ENCODE assay signal across 10 cellular contexts in genomic region chr19:45448887-45449299, GRCh38. TPM values are rescaled to one million over a fixed set of nuclear protein-coding genes. Genes with fewer than 3 reads are reported as not detected.
DNase-seq lines count a peak whose midpoint lies in the region; ATAC-seq, FAIRE-seq and TF ChIP-seq lines count a peak whose summit lies in the region.
"Had no signal": no experiment of that assay in that cellular context is flagged by ENCODE, and none has a peak within 500 bp of the region (broad histone marks: within the 10 kb centered on the region; RNA-seq: fewer than 3 reads in every experiment).

No MANE protein-coding gene starts in this region.

- H3K4me3 ChIP-seq in right cardiac atrium (ENCODE audit: low read length) (no peak overlapping the region), right atrium auricular region (no peak overlapping the region), keratinocyte (ENCODE audit: control insufficient read depth in 2 of 3, extremely low read depth in 1 of 3, insufficient read depth in 2 of 3, low read depth in 1 of 3, low read length in 3 of 3) (peak overlapping the region; percentile 9 to 36 (median 29))

- H3K4me1 ChIP-seq in right cardiac atrium (ENCODE audit: control insufficient read depth, insufficient read depth, low read length) (peaks cover 2% of the 10 kb centered on the region), right atrium auricular region (peaks cover 4 to 36% of the 10 kb centered on the region in 2 donors), keratinocyte (ENCODE audit: control insufficient read depth, extremely low read depth, insufficient read depth, low read length) (peaks cover 66% of the 10 kb centered on the region)

- peak overlapping the region; percentile 88 for H3K4me2 ChIP-seq in keratinocyte (ENCODE audit: control insufficient read depth, extremely low read depth, insufficient read depth, low read depth, low read length)

- no peak for TF ChIP-seq CTCF in right atrium auricular region (IDR thresholded peaks at IDR 0.05)
- TF ChIP-seq CTCF in keratinocyte (optimal IDR thresholded peaks at IDR 0.05 in 1 of 3, IDR thresholded peaks at IDR 0.05 in 1 of 3, conservative IDR thresholded peaks at IDR 0.05 in 1 of 3; ENCODE audit: extremely low read depth in 1 of 3, insufficient read depth in 2 of 3, low read length in 3 of 3) = no peak

- H3K36me3 ChIP-seq in right atrium auricular region (no peaks in the 10 kb centered on the region), keratinocyte (ENCODE audit: control insufficient read depth in 2 of 2, extremely low read depth in 1 of 2, insufficient read depth in 2 of 2, low read length in 2 of 2) (no peaks in the 10 kb centered on the region)

- DNase-seq in right cardiac atrium (peak in 2 of 3 donors; percentile 23 to 37), right atrium auricular region (ENCODE audit: low spot score) (no peak), keratinocyte (ENCODE audit: low read depth, low spot score) (peak; percentile 86), ureter (ENCODE audit: low spot score) (peak; percentile 61)
- DNase-seq: KG1; NK-92 treated with Interleukin-12 subunit alpha and Interleukin-12 subunit beta, amount 100 ng/mL, for 24 hours had no signal

- H3K4me3 Mint-ChIP-seq in activated naive CD8-positive, alpha-beta T cell = peak overlapping the region; percentile 68

- no peaks in the 10 kb centered on the region for H4K20me1 ChIP-seq in keratinocyte (ENCODE audit: control insufficient read depth, extremely low read depth, insufficient read depth, low read length)

- intact Hi-C loops in right cardiac atrium (cut with DNase I) = no loop called here

- no peaks in the 10 kb centered on the region for H3K79me2 ChIP-seq in keratinocyte (ENCODE audit: control insufficient read depth, insufficient read depth, low read length)

- H3K36me3 Mint-ChIP-seq in activated naive CD8-positive, alpha-beta T cell = peaks cover 2% of the 10 kb centered on the region

- H3K9me3 ChIP-seq in right cardiac atrium (ENCODE audit: control insufficient read depth, low read length) (no peaks in the 10 kb centered on the region), right atrium auricular region (no peaks in the 10 kb centered on the region), keratinocyte (ENCODE audit: control insufficient read depth, low read depth, low read length) (no peaks in the 10 kb centered on the region)

- FAIRE-seq in keratinocyte (lab: Jason Lieb, UNC) = peak; percentile 91

- H3K9me1 ChIP-seq in keratinocyte (ENCODE audit: control insufficient read depth, extremely low read depth, insufficient read depth, low read length) = no peaks in the 10 kb centered on the region

- H3K9me3 Mint-ChIP-seq in activated naive CD8-positive, alpha-beta T cell (ENCODE audit: low read depth) = no peaks in the 10 kb centered on the region

- dilution Hi-C loops in keratinocyte (cut with MboI; ENCODE audit: extremely low pct_ligation_motif_present, low sequenced_read_pairs) = no loop called here

- no peak overlapping the region for H3K27ac ChIP-seq in right cardiac atrium (ENCODE audit: low read length)
- H3K27ac ChIP-seq in right atrium auricular region = no peak overlapping the region
- H3K27ac ChIP-seq in keratinocyte (ENCODE audit: control insufficient read depth, insufficient read depth, low read length) = peak overlapping the region; percentile 86

- H3K9ac ChIP-seq in keratinocyte (ENCODE audit: control insufficient read depth, extremely low read depth, insufficient read depth, low read length) = peak overlapping the region; percentile 78

- no peak overlapping the region for H2AFZ ChIP-seq in keratinocyte (ENCODE audit: control insufficient read depth, low read length)

- ATAC-seq in right cardiac atrium = no peak
- ATAC-seq in GM19328 (IDR thresholded peaks at IDR 0.05; ENCODE audit: unreplicated experiment) = no peak
- no peak for ATAC-seq in GM21825 (IDR thresholded peaks at IDR 0.05; ENCODE audit: unreplicated experiment)
- ATAC-seq in HG02623 (IDR thresholded peaks at IDR 0.05; ENCODE audit: unreplicated experiment) = no peak

- WGBS in right cardiac atrium = 73% methylated on average over 7 of the region's 7 CpGs

- no peak overlapping the region for H3K27ac Mint-ChIP-seq in activated naive CD8-positive, alpha-beta T cell

- H3K4me1 Mint-ChIP-seq in activated naive CD8-positive, alpha-beta T cell (ENCODE audit: low read depth) = peaks cover 51% of the 10 kb centered on the region

- no peaks in the 10 kb centered on the region for H3K27me3 Mint-ChIP-seq in activated naive CD8-positive, alpha-beta T cell

- H3K27me3 ChIP-seq in right cardiac atrium (ENCODE audit: control insufficient read depth, insufficient read depth) (no peaks in the 10 kb centered on the region), right atrium auricular region (no peaks in the 10 kb centered on the region), keratinocyte (ENCODE audit: control insufficient read depth, extremely low read depth, insufficient read depth, low read length) (no peaks in the 10 kb centered on the region)

RNA-seq across cellular contexts. Expression of gene FOSB, which starts 18.9 kb away (rescaled TPM):
- total RNA-seq in right cardiac atrium (10 to 100 TPM in 1 of 4 donors, 1 to 10 TPM in 3; 1.6 to 16.3 (median 6.1) TPM), right atrium auricular region (10 to 100 TPM; 17.8 to 19.7 TPM), ureter (1.5 TPM)
- polyA plus RNA-seq in right cardiac atrium (57.8 TPM), keratinocyte (0.27 to 4.6 TPM (median 3.9 TPM) in 3 replicates)
- 7.5 TPM for polyA plus RNA-seq in keratinocyte (2011; ENCODE audit: low read depth)
- 1.2 and 2.5 TPM in 2 replicates for polyA plus RNA-seq in keratinocyte (2011; cell fraction: cytosol; rRNA removed)
- 69.0 and 109 TPM in 2 replicates for polyA plus RNA-seq in keratinocyte (2011; cell fraction: nucleus; rRNA removed)
- polyA plus RNA-seq in keratinocyte (2012; ENCODE audit: low replicate concordance) = 0.37 and 11.7 TPM in 2 replicates
- polyA minus RNA-seq in keratinocyte = 2.9 to 15.1 TPM (median 9.2 TPM) in 3 replicates
- 1.7 TPM for polyA minus RNA-seq in keratinocyte (2011; cell fraction: cytosol; rRNA and poly(A)+ RNA removed)
- 41.5 and 54.1 TPM in 2 replicates for polyA minus RNA-seq in keratinocyte (2011; cell fraction: nucleus; rRNA and poly(A)+ RNA removed)

RNA-seq across cellular contexts. Expression of gene ERCC1, which starts 25.2 kb away (rescaled TPM):
- total RNA-seq in right cardiac atrium (100 to 1,000 TPM; 133 to 143 (median 139) TPM), right atrium auricular region (100 to 1,000 TPM; 110 to 126 TPM), ureter (78.3 TPM)
- polyA plus RNA-seq in right cardiac atrium (139 TPM), keratinocyte (175 to 250 TPM (median 208 TPM) in 3 replicates)
- 82.8 TPM for polyA plus RNA-seq in keratinocyte (2011; ENCODE audit: low read depth)
- polyA plus RNA-seq in keratinocyte (2011; cell fraction: cytosol; rRNA removed) = 164 and 279 TPM in 2 replicates
- polyA plus RNA-seq in keratinocyte (2011; cell fraction: nucleus; rRNA removed) = 216 and 294 TPM in 2 replicates
- polyA plus RNA-seq in keratinocyte (2012; ENCODE audit: low replicate concordance) = 116 and 285 TPM in 2 replicates
- 165 to 373 TPM (median 217 TPM) in 3 replicates for polyA minus RNA-seq in keratinocyte
- 284 TPM for polyA minus RNA-seq in keratinocyte (2011; cell fraction: cytosol; rRNA and poly(A)+ RNA removed)
- polyA minus RNA-seq in keratinocyte (2011; cell fraction: nucleus; rRNA and poly(A)+ RNA removed) = 59.1 and 65.1 TPM in 2 replicates

RNA-seq across cellular contexts. Expression of gene POLR1G, which starts 42.4 kb away (rescaled TPM):
- total RNA-seq in right cardiac atrium (1 to 10 TPM; 4.0 to 6.3 (median 5.0) TPM), right atrium auricular region (1 to 10 TPM; 5.5 to 5.6 TPM), ureter (6.9 TPM)
- polyA plus RNA-seq in right cardiac atrium (4.0 TPM), keratinocyte (8.0 to 16.8 TPM (median 9.8 TPM) in 3 replicates)
- polyA plus RNA-seq in keratinocyte (2011; ENCODE audit: low read depth) = 7.1 TPM
- 5.9 and 10.6 TPM in 2 replicates for polyA plus RNA-seq in keratinocyte (2011; cell fraction: cytosol; rRNA removed)
- 9.5 and 11.2 TPM in 2 replicates for polyA plus RNA-seq in keratinocyte (2011; cell fraction: nucleus; rRNA removed)
- polyA plus RNA-seq in keratinocyte (2012; ENCODE audit: low replicate concordance) = 5.5 and 14.5 TPM in 2 replicates
- polyA minus RNA-seq in keratinocyte = 2.8 to 8.4 TPM (median 2.9 TPM) in 3 replicates
- 8.4 TPM for polyA minus RNA-seq in keratinocyte (2011; cell fraction: cytosol; rRNA and poly(A)+ RNA removed)
- polyA minus RNA-seq in keratinocyte (2011; cell fraction: nucleus; rRNA and poly(A)+ RNA removed) = 5.2 and 5.7 TPM in 2 replicates

RNA-seq across cellular contexts. Expression of gene PPP1R13L, which starts 44.0 kb away (rescaled TPM):
- 100 to 1,000 TPM; 131 to 161 (median 150) TPM for total RNA-seq in right cardiac atrium
- 100 TPM for polyA plus RNA-seq in right cardiac atrium
- 100 to 1,000 TPM; 112 to 230 TPM for total RNA-seq in right atrium auricular region
- 31.2 to 94.8 TPM (median 38.3 TPM) in 3 replicates for polyA plus RNA-seq in keratinocyte
- polyA plus RNA-seq in keratinocyte (2011; ENCODE audit: low read depth) = 90.7 TPM
- 63.8 and 111 TPM in 2 replicates for polyA plus RNA-seq in keratinocyte (2011; cell fraction: cytosol; rRNA removed)
- 184 and 244 TPM in 2 replicates for polyA plus RNA-seq in keratinocyte (2011; cell fraction: nucleus; rRNA removed)
- 205 and 317 TPM in 2 replicates for polyA plus RNA-seq in keratinocyte (2012; ENCODE audit: low replicate concordance)
- 45.6 to 117 TPM (median 49.2 TPM) in 3 replicates for polyA minus RNA-seq in keratinocyte
- 168 TPM for polyA minus RNA-seq in keratinocyte (2011; cell fraction: cytosol; rRNA and poly(A)+ RNA removed)
- 82.1 and 99.1 TPM in 2 replicates for polyA minus RNA-seq in keratinocyte (2011; cell fraction: nucleus; rRNA and poly(A)+ RNA removed)
- total RNA-seq in ureter = 108 TPM

RNA-seq across cellular contexts. Expression of gene RTN2, which starts 48.0 kb away (rescaled TPM):
- total RNA-seq in right cardiac atrium (10 to 100 TPM; 18.7 to 26.4 (median 20.4) TPM), right atrium auricular region (10 to 100 TPM; 22.8 to 24.0 TPM), ureter (5.8 TPM)
- polyA plus RNA-seq in right cardiac atrium (20.2 TPM), keratinocyte (8.5 to 13.6 TPM (median 12.2 TPM) in 3 replicates)
- 4.5 TPM for polyA plus RNA-seq in keratinocyte (2011; ENCODE audit: low read depth)
- polyA plus RNA-seq in keratinocyte (2011; cell fraction: cytosol; rRNA removed) = 7.2 and 12.4 TPM in 2 replicates
- 6.7 and 10.0 TPM in 2 replicates for polyA plus RNA-seq in keratinocyte (2011; cell fraction: nucleus; rRNA removed)
- 7.5 and 15.7 TPM in 2 replicates for polyA plus RNA-seq in keratinocyte (2012; ENCODE audit: low replicate concordance)
- polyA minus RNA-seq in keratinocyte = 5.7 to 20.4 TPM (median 8.5 TPM) in 3 replicates
- 21.7 TPM for polyA minus RNA-seq in keratinocyte (2011; cell fraction: cytosol; rRNA and poly(A)+ RNA removed)
- polyA minus RNA-seq in keratinocyte (2011; cell fraction: nucleus; rRNA and poly(A)+ RNA removed) = 6.4 and 13.0 TPM in 2 replicates

Comparison
In these comparisons a context has a peak if more than half of its experiments do, and no peak if none do; other contexts are left out.
1. H3K4me3 ChIP-seq: peak in keratinocyte (3 of 3); none in right cardiac atrium (single experiment) and right atrium auricular region (0 of 2).